Comparison of ENCODE assay signal across 9 cellular contexts in the genomic region with DNA sequence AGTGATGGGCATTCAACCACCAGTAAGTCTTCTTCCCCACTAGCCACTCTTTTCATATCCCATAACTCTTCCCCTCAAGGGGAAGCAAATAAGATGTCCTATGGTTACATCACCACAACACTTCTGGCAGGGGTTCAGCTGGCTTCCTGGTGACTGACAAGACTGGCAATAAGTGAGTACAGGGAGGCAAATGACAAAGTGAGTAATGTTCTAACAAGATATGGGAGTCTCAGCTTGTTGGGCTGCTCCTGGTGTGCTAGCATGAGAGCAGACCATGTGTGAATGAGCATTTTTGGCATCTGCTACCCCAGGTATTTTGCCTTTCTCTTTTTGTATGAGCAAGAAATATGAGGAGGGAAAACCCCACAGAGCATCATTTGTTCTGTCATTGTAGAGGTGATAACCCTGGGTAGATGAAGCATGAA. TPM values are rescaled to one million over a fixed set of nuclear protein-coding genes. Genes with fewer than 3 reads are reported as not detected.
DNase-seq lines count a peak whose midpoint lies in the region; ATAC-seq and TF ChIP-seq lines count a peak whose summit lies in the region.
"Had no signal": no experiment of that assay in that cellular context is flagged by ENCODE, and none has a peak within 500 bp of the region (broad histone marks: within the 10 kb centered on the region; RNA-seq: fewer than 3 reads in every experiment).

No MANE protein-coding gene starts in this region.

- no peaks in the 10 kb centered on the region for H3K9me3 Mint-ChIP-seq in activated naive CD4-positive, alpha-beta T cell treated with anti-CD3 and anti-CD28 coated beads, Interleukin-2, amount 10 ng/mL, durations not matched to agents 7 days and 5 days
- no peaks in the 10 kb centered on the region for H3K9me3 Mint-ChIP-seq in natural killer cell
- no peaks in the 10 kb centered on the region for H3K9me3 Mint-ChIP-seq in immature natural killer cell

- ATAC-seq in natural killer cell (peak; percentile 50 to 67 (median 52)), HG03378 (IDR thresholded peaks at IDR 0.05; ENCODE audit: unreplicated experiment) (no peak)

- peaks cover 3% of the 10 kb centered on the region for H3K27me3 Mint-ChIP-seq in activated naive CD4-positive, alpha-beta T cell treated with anti-CD3 and anti-CD28 coated beads, Interleukin-2, amount 10 ng/mL, durations not matched to agents 7 days and 5 days
- H3K27me3 Mint-ChIP-seq in natural killer cell (ENCODE audit: low read depth in 2 of 2) (peaks cover 0 to 12% of the 10 kb centered on the region in 2 donors), immature natural killer cell (ENCODE audit: low read depth in 3 of 3) (peaks cover 0 to 3% (median 0%) of the 10 kb centered on the region in 3 donors)

- no peaks in the 10 kb centered on the region for H4K20me1 ChIP-seq in OCI-LY7 (ENCODE audit: insufficient read depth, low read length)
- no peaks in the 10 kb centered on the region for H4K20me1 ChIP-seq in osteoblast (ENCODE audit: insufficient read depth, low read length)

- H3K79me2 ChIP-seq in OCI-LY7 (ENCODE audit: insufficient read depth, low read depth, low read length), result no peaks in the 10 kb centered on the region
- H3K79me2 ChIP-seq in osteoblast (ENCODE audit: insufficient read depth, low read length), result no peaks in the 10 kb centered on the region

- POLR2A ChIA-PET in OCI-LY7 (lab: Charles Lee), result interaction anchor here (0.5 to 1.7 kb wide), 4 partner anchors 10 to 979 kb away, joined by 3 to 10 read pairs (median 4); partner anchors contain the start of gene TMIGD1

- H3K36me3 ChIP-seq in OCI-LY7 (ENCODE audit: insufficient read depth, low read length) (no peaks in the 10 kb centered on the region), osteoblast (ENCODE audit: insufficient read depth, low read length) (no peaks in the 10 kb centered on the region)
- H3K36me3 ChIP-seq: tibial artery had no signal

- CTCF ChIA-PET in OCI-LY7 (lab: Charles Lee; ENCODE audit: unreplicated experiment), result interaction anchor here (1.0 kb wide), 2 partner anchors 12 to 219 kb away, joined by 3 to 6 read pairs; no protein-coding TSS in a partner anchor
- CTCF ChIA-PET in activated naive CD4-positive, alpha-beta T cell treated with anti-CD3 and anti-CD28 coated beads, Interleukin-2, amount 10 ng/mL, durations not matched to agents 7 days and 5 days (lab: Charles Lee), result interaction anchor here (1.6 to 1.8 kb wide), 2 partner anchors 11 to 219 kb away, joined by 3 to 6 read pairs; no protein-coding TSS in a partner anchor

- TF ChIP-seq CTCF in OCI-LY7 (conservative IDR thresholded peaks at IDR 0.05; ENCODE audit: low read length) (no peak), natural killer cell (IDR thresholded peaks at IDR 0.05) (no peak), osteoblast (IDR thresholded peaks at IDR 0.05; ENCODE audit: extremely low read depth, low read depth, low read length) (no peak)

- no peak overlapping the region for H3K27ac Mint-ChIP-seq in activated naive CD4-positive, alpha-beta T cell treated with anti-CD3 and anti-CD28 coated beads, Interleukin-2, amount 10 ng/mL, durations not matched to agents 7 days and 5 days
- H3K27ac Mint-ChIP-seq in natural killer cell (peak overlapping the region; percentile 5 to 68), immature natural killer cell (peak overlapping the region in 1 of 6 donors; percentile 46)

- H3K4me1 Mint-ChIP-seq in activated naive CD4-positive, alpha-beta T cell treated with anti-CD3 and anti-CD28 coated beads, Interleukin-2, amount 10 ng/mL, durations not matched to agents 7 days and 5 days, result peaks cover 16% of the 10 kb centered on the region
- peaks cover 12 to 13% of the 10 kb centered on the region in 2 donors for H3K4me1 Mint-ChIP-seq in natural killer cell
- H3K4me1 Mint-ChIP-seq in immature natural killer cell, result peaks cover 10 to 15% of the 10 kb centered on the region in 2 donors

- BruUV-seq in OCI-LY7 (replicated peaks; lab: Mats Ljungman, UMichigan), result TSS peak; percentile 88

- H3K4me3 ChIP-seq in OCI-LY7 (ENCODE audit: low read depth, low read length, poor library complexity, severe bottlenecking) (peak overlapping the region; percentile 63), osteoblast (ENCODE audit: insufficient read depth, low read length) (no peak overlapping the region)
- H3K4me3 ChIP-seq: tibial artery had no signal

- intact Hi-C loops in OCI-LY7 (cut with micrococcal nuclease; ENCODE audit: unreplicated experiment) (no loop called here), natural killer cell (cut with micrococcal nuclease) (no loop called here)

- H3K4me1 ChIP-seq in OCI-LY7 (ENCODE audit: insufficient read depth, low read length, poor library complexity, severe bottlenecking) (peaks cover 64% of the 10 kb centered on the region), osteoblast (ENCODE audit: insufficient read depth, low read length) (no peaks in the 10 kb centered on the region)
- H3K4me1 ChIP-seq: tibial artery had no signal

- H3K27ac ChIP-seq in OCI-LY7 (ENCODE audit: low read depth, low read length, poor library complexity, severe bottlenecking) (peak overlapping the region; percentile 96), osteoblast (ENCODE audit: low read depth, low read length) (no peak overlapping the region)
- H3K27ac ChIP-seq: tibial artery had no signal

- peaks cover 29% of the 10 kb centered on the region for H3K27me3 ChIP-seq in osteoblast (ENCODE audit: insufficient read depth, low read length)

- H3K36me3 Mint-ChIP-seq in activated naive CD4-positive, alpha-beta T cell treated with anti-CD3 and anti-CD28 coated beads, Interleukin-2, amount 10 ng/mL, durations not matched to agents 7 days and 5 days, result no peaks in the 10 kb centered on the region
- H3K36me3 Mint-ChIP-seq in natural killer cell, result no peaks in the 10 kb centered on the region
- H3K36me3 Mint-ChIP-seq in immature natural killer cell, result no peaks in the 10 kb centered on the region

- no peaks in the 10 kb centered on the region for H3K9me2 ChIP-seq in OCI-LY7 (ENCODE audit: insufficient read depth, low read length)

- H2AFZ ChIP-seq in OCI-LY7 (ENCODE audit: low read length) (peak overlapping the region; percentile 41; the same call in 1 of the 2 replicates), osteoblast (ENCODE audit: low read length) (no peak overlapping the region)

- peak; percentile 23 for DNase-seq in DMS153 (lab: John Stamatoyannopoulos, UW)
- DNase-seq in DMS153 treated with DMSO at 0.1 percent for 48 hours (lab: John Stamatoyannopoulos, UW; ENCODE audit: unreplicated experiment), result no peak
- peak; percentile 55 for DNase-seq in OCI-LY7 (ENCODE audit: low spot score)
- peak; percentile 25 for DNase-seq in activated naive CD4-positive, alpha-beta T cell treated with anti-CD3 and anti-CD28 coated beads, Interleukin-2, amount 10 ng/mL, durations not matched to agents 7 days and 5 days
- DNase-seq in natural killer cell, result no peak
- DNase-seq in immature natural killer cell, result no peak
- no peak for DNase-seq in osteoblast (ENCODE audit: insufficient read length, low spot score, missing footprints)

- H3K9me3 ChIP-seq in OCI-LY7 (ENCODE audit: low read length), result no peaks in the 10 kb centered on the region
- no peaks in the 10 kb centered on the region for H3K9me3 ChIP-seq in osteoblast (ENCODE audit: low read depth, low read length)
- H3K9me3 ChIP-seq: tibial artery had no signal

- no peak overlapping the region for H3K4me3 Mint-ChIP-seq in activated naive CD4-positive, alpha-beta T cell treated with anti-CD3 and anti-CD28 coated beads, Interleukin-2, amount 10 ng/mL, durations not matched to agents 7 days and 5 days
- H3K4me3 Mint-ChIP-seq in natural killer cell, result no peak overlapping the region
- H3K4me3 Mint-ChIP-seq in immature natural killer cell, result no peak overlapping the region

- H3K4me2 ChIP-seq in OCI-LY7 (ENCODE audit: low read length) (peak overlapping the region; percentile 74), osteoblast (ENCODE audit: insufficient read depth, low read length) (no peak overlapping the region)

RNA-seq across cellular contexts. Expression of gene TMIGD1, which starts 9.9 kb away (rescaled TPM):
- not detected in 2 replicates for total RNA-seq in OCI-LY7 (2014; rRNA removed; shearing (Covaris generic))
- total RNA-seq in OCI-LY7 (2022) (not detected in 2 replicates), natural killer cell (not detected), osteoblast (not detected in 2 replicates)
- polyA plus RNA-seq in immature natural killer cell, result not detected

RNA-seq across cellular contexts. Expression of gene BLMH, which starts 32.2 kb away (rescaled TPM):
- total RNA-seq in OCI-LY7 (2014; rRNA removed; shearing (Covaris generic)), result 33.8 and 35.0 TPM in 2 replicates
- total RNA-seq in OCI-LY7 (2022) (65.7 and 72.7 TPM in 2 replicates), natural killer cell (10 to 100 TPM; 44.8 to 52.8 (median 46.7) TPM), osteoblast (36.5 and 39.8 TPM in 2 replicates)
- 10 to 100 TPM; 17.2 to 31.3 (median 27.5) TPM for polyA plus RNA-seq in immature natural killer cell

RNA-seq across cellular contexts. Expression of gene CPD, which starts 54.8 kb away (rescaled TPM):
- total RNA-seq in OCI-LY7 (2014; rRNA removed; shearing (Covaris generic)), result 16.4 and 20.7 TPM in 2 replicates
- total RNA-seq in OCI-LY7 (2022) (22.4 and 24.0 TPM in 2 replicates), natural killer cell (10 to 100 TPM; 67.3 to 94.5 (median 85.9) TPM), osteoblast (95.2 and 146 TPM in 2 replicates)
- 10 to 100 TPM; 22.0 to 37.4 (median 24.8) TPM for polyA plus RNA-seq in immature natural killer cell

Comparison
In these comparisons a context has a peak if more than half of its experiments do, and no peak if none do; other contexts are left out.
1. DNase-seq: peak in DMS153 (single experiment), OCI-LY7 (single experiment) and activated naive CD4-positive, alpha-beta T cell treated with anti-CD3 and anti-CD28 coated beads, Interleukin-2, amount 10 ng/mL, durations not matched to agents 7 days and 5 days (single experiment); none in DMS153 treated with DMSO at 0.1 percent for 48 hours (single experiment), natural killer cell (single experiment), immature natural killer cell (0 of 3) and osteoblast (single experiment).